ENCODE assay signal across 21 cellular contexts in genomic region chr2:149731112-149731511, GRCh38.
"Had no signal": no experiment of that assay in that cellular context is flagged by ENCODE, and none has a peak within 500 bp of the region (broad histone marks: within the 10 kb centered on the region; RNA-seq: fewer than 3 reads in every experiment).

No MANE protein-coding gene starts in this region.

- H3K4me3 Mint-ChIP-seq: activated CD8-positive, alpha-beta T cell treated with anti-CD3 and anti-CD28 coated beads for 36 hours; activated naive CD8-positive, alpha-beta T cell treated with anti-CD3 and anti-CD28 coated beads for 36 hours; memory B cell; natural killer cell treated with Interleukin-12 subunit alpha and Interleukin-12 subunit beta and Interleukin-15 and Interleukin-18, amount 100 ng/mL, for 72 hours had no signal

- ATAC-seq: activated CD8-positive, alpha-beta T cell treated with anti-CD3 and anti-CD28 coated beads for 36 hours; gastroesophageal sphincter; left lung; natural killer cell treated with Interleukin-12 subunit alpha and Interleukin-12 subunit beta and Interleukin-15 and Interleukin-18, amount 100 ng/mL, for 72 hours; sciatic nerve; upper lobe of right lung had no signal

- H3K27me3 Mint-ChIP-seq: activated CD8-positive, alpha-beta T cell treated with anti-CD3 and anti-CD28 coated beads for 36 hours; activated naive CD8-positive, alpha-beta T cell treated with anti-CD3 and anti-CD28 coated beads for 36 hours; memory B cell; natural killer cell treated with Interleukin-12 subunit alpha and Interleukin-12 subunit beta and Interleukin-15 and Interleukin-18, amount 100 ng/mL, for 72 hours had no signal

- H3K27ac ChIP-seq: brain microvascular endothelial cell, gastroesophageal sphincter, left lung, prostate gland, stomach, thoracic aorta, upper lobe of right lung had no signal

- DNase-seq: activated CD4-positive, alpha-beta T cell treated with anti-CD3 and anti-CD28 coated beads for 48 hours; activated CD8-positive, alpha-beta T cell treated with anti-CD3 and anti-CD28 coated beads for 36 hours; activated naive CD8-positive, alpha-beta T cell treated with anti-CD3 and anti-CD28 coated beads for 36 hours; activated T-cell treated with anti-CD3 and anti-CD28 coated beads, Interleukin-2, amount 50 U/mL, for 48 hours; amygdala; brain microvascular endothelial cell; cortex of kidney; effector CD4-positive, alpha-beta T cell; islet precursor cell; left lung; occipital lobe; stimulated activated CD4-positive, alpha-beta T cell treated with anti-CD3 and anti-CD28 coated beads, Interleukin-1b, Interleukin-23, amount 100 ng/mL, for 48 hours; stomach; T-helper 2 cell; upper lobe of right lung had no signal

- H3K4me1 Mint-ChIP-seq: activated naive CD8-positive, alpha-beta T cell treated with anti-CD3 and anti-CD28 coated beads for 36 hours; memory B cell had no signal

- H3K9me3 ChIP-seq: gastroesophageal sphincter, left lung, prostate gland, stomach, thoracic aorta, upper lobe of right lung had no signal

- H3K36me3 Mint-ChIP-seq: activated naive CD8-positive, alpha-beta T cell treated with anti-CD3 and anti-CD28 coated beads for 36 hours; memory B cell; natural killer cell treated with Interleukin-12 subunit alpha and Interleukin-12 subunit beta and Interleukin-15 and Interleukin-18, amount 100 ng/mL, for 72 hours had no signal

- H3K27ac Mint-ChIP-seq: activated CD8-positive, alpha-beta T cell treated with anti-CD3 and anti-CD28 coated beads for 36 hours; activated naive CD8-positive, alpha-beta T cell treated with anti-CD3 and anti-CD28 coated beads for 36 hours; memory B cell; natural killer cell treated with Interleukin-12 subunit alpha and Interleukin-12 subunit beta and Interleukin-15 and Interleukin-18, amount 100 ng/mL, for 72 hours had no signal

- H3K4me3 ChIP-seq: gastroesophageal sphincter, left lung, prostate gland, stomach, thoracic aorta, upper lobe of right lung had no signal

- H3K4me1 ChIP-seq: left lung, prostate gland had no signal

- H3K9me3 Mint-ChIP-seq: activated CD8-positive, alpha-beta T cell treated with anti-CD3 and anti-CD28 coated beads for 36 hours; activated naive CD8-positive, alpha-beta T cell treated with anti-CD3 and anti-CD28 coated beads for 36 hours; memory B cell had no signal
